ENCODE assay signal across 8 cellular contexts in the genomic region with DNA sequence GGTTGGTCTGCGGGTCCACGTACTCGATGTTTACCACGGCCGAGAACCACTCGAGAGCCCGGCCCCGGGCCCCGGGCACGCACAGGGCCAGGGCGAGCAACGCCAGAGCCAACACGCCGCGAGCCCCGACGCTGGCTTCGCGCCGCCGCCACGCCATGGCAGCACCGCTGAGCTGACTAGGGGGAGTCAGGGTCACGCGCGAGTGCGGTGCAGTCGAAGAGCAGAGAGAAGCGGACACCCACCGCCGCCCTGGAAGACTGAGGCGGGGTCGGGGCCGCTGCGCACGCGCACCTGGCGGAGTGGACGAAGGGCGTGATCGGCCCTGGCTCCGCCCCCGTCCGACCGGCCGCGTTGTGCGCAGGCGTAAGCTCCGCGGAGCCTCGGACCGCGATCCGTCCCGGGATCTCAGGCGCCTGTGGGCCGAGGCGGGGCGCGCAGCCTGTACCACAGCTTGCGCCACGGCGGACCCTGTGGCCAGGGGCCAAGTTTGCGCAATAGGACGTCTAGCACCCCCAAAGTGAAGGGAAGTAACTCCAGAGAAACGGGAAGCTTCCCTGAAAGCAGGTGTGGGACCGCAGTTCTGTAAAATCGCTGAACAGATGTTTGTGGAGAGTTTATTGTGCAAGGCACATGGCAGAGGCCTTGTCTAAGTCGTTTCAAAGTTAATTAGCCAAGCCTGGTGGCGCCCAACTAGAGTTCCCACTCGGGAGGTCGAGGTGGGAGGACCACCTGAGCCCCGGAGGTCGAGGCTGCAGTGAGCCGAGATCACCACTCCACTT. TPM values are rescaled to one million over a fixed set of nuclear protein-coding genes. Genes with fewer than 3 reads are reported as not detected.
DNase-seq lines count a peak whose midpoint lies in the region; ATAC-seq, FAIRE-seq and TF ChIP-seq lines count a peak whose summit lies in the region.

A gene with protein sequence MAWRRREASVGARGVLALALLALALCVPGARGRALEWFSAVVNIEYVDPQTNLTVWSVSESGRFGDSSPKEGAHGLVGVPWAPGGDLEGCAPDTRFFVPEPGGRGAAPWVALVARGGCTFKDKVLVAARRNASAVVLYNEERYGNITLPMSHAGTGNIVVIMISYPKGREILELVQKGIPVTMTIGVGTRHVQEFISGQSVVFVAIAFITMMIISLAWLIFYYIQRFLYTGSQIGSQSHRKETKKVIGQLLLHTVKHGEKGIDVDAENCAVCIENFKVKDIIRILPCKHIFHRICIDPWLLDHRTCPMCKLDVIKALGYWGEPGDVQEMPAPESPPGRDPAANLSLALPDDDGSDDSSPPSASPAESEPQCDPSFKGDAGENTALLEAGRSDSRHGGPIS (minus strand): TSS at position 270 of the 779 bp plus-strand sequence. CDS start 113 bp downstream, at position 157.

- H3F3A ChIP-seq in OCI-LY1 (ENCODE audit: insufficient read depth, low read length) = no peaks in the 10 kb centered on the region

- H3K36me3 ChIP-seq in OCI-LY1 (ENCODE audit: insufficient read depth, low read length) (no peaks in the 10 kb centered on the region), endothelial cell of umbilical vein (ENCODE audit: control insufficient read depth in 2 of 2, extremely low read depth in 1 of 2, insufficient read depth in 2 of 2, low read length in 2 of 2) (no peaks in the 10 kb centered on the region)

- peak within 1 kb of the TSS; percentile 68 for H3K4me2 ChIP-seq in OCI-LY1 (ENCODE audit: low read length)
- H3K4me2 ChIP-seq in endothelial cell of umbilical vein (ENCODE audit: insufficient read depth, low read length) = peak within 1 kb of the TSS; percentile 94

- H3K9me1 ChIP-seq in endothelial cell of umbilical vein (replicated peaks; ENCODE audit: control insufficient read depth, extremely low read depth, insufficient read depth, low read length) = no peaks in the 10 kb centered on the region

- no peaks in the 10 kb centered on the region for H4K20me1 ChIP-seq in OCI-LY1 (ENCODE audit: insufficient read depth, low read length)
- H4K20me1 ChIP-seq in endothelial cell of umbilical vein (replicated peaks; ENCODE audit: control insufficient read depth, extremely low read depth, insufficient read depth, low read length) = peaks cover 3% of the 10 kb centered on the region

- peaks cover 52% of the 10 kb centered on the region for H3K4me1 ChIP-seq in OCI-LY1 (ENCODE audit: insufficient read depth, low read length, severe bottlenecking)
- H3K4me1 ChIP-seq in endothelial cell of umbilical vein (ENCODE audit: control insufficient read depth, extremely low read depth, insufficient read depth, low read length) = peaks cover 23% of the 10 kb centered on the region
- peaks cover 77% of the 10 kb centered on the region for H3K4me1 ChIP-seq in mononuclear cell (ENCODE audit: insufficient read depth, low read length)

- H2AFZ ChIP-seq in OCI-LY1 (ENCODE audit: low read length) (peak within 1 kb of the TSS; percentile 12; the same call in 1 of the 2 replicates), endothelial cell of umbilical vein (ENCODE audit: low read depth, low read length) (peak within 1 kb of the TSS; percentile 98)

- peak within 1 kb of the TSS; percentile 77 for H3K9ac ChIP-seq in OCI-LY1 (ENCODE audit: low read length)
- peak within 1 kb of the TSS; percentile 83 for H3K9ac ChIP-seq in endothelial cell of umbilical vein (replicated peaks; ENCODE audit: extremely low read depth, insufficient read depth, low read length)

- H3K9me2 ChIP-seq in OCI-LY1 (ENCODE audit: low read depth, low read length) = no peaks in the 10 kb centered on the region

- FAIRE-seq in D721Med (lab: Jason Lieb, UNC) (no peak), endothelial cell of umbilical vein (lab: Jason Lieb, UNC) (peak; percentile 95)

- peak; percentile 99 for DNase-seq in D721Med (ENCODE audit: insufficient read length, low spot score)
- DNase-seq in HuH-7 (ENCODE audit: low spot score) = peak; percentile 99
- peak; percentile 92 for DNase-seq in activated CD8-positive, alpha-beta memory T cell treated with anti-CD3 and anti-CD28 coated beads, Interleukin-2, amount 50 U/mL, for 4 hours
- peak; percentile 94 for DNase-seq in endothelial cell of umbilical vein (ENCODE audit: low read depth, low spot score)
- DNase-seq in stimulated activated CD8-positive, alpha-beta memory T cell treated with anti-CD3 and anti-CD28 coated beads, Interleukin-4, amount 100 ng/mL, for 1 hour (ENCODE audit: low read depth in 2 of 2, low spot score in 1 of 2) = peak; percentile 90

- TF ChIP-seq CTCF in D721Med (IDR thresholded peaks at IDR 0.05; ENCODE audit: insufficient read depth, missing control alignments) (no peak), OCI-LY1 (IDR thresholded peaks at IDR 0.05; ENCODE audit: low read length) (no peak), endothelial cell of umbilical vein (IDR thresholded peaks at IDR 0.05; ENCODE audit: extremely low read depth in 1 of 2, insufficient read depth in 1 of 2, low read depth in 1 of 2, low read length in 2 of 2) (no peak)

- POLR2A ChIA-PET in endothelial cell of umbilical vein (lab: Charles Lee) = interaction anchor here (0.5 to 1.2 kb wide), 5 partner anchors 9 to 1063 kb away, joined by 3 to 5 read pairs (median 3); no protein-coding TSS in a partner anchor

- H3K9me3 ChIP-seq in OCI-LY1 (ENCODE audit: low read length) = no peaks in the 10 kb centered on the region
- no peaks in the 10 kb centered on the region for H3K9me3 ChIP-seq in endothelial cell of umbilical vein (replicated peaks; ENCODE audit: control insufficient read depth, insufficient read depth, low read length)
- H3K9me3 ChIP-seq in mononuclear cell (ENCODE audit: low read depth, low read length) = no peaks in the 10 kb centered on the region

- H3K27ac ChIP-seq in OCI-LY1 (ENCODE audit: low read depth, low read length, poor library complexity, severe bottlenecking) (peak within 1 kb of the TSS; percentile 19), endothelial cell of umbilical vein (ENCODE audit: insufficient read depth, low read depth, low read length) (peak within 1 kb of the TSS; percentile 83)

- H3K79me2 ChIP-seq in OCI-LY1 (ENCODE audit: insufficient read depth, low read length) = no peaks in the 10 kb centered on the region
- peaks cover 50% of the 10 kb centered on the region for H3K79me2 ChIP-seq in endothelial cell of umbilical vein (ENCODE audit: control insufficient read depth, insufficient read depth, low read length)

- peak; percentile 95 for TF ChIP-seq POLR2A in endothelial cell of umbilical vein (IDR thresholded peaks at IDR 0.05; ENCODE audit: low read depth, low read length)

- dilution Hi-C loops in endothelial cell of umbilical vein (cut with MboI; ENCODE audit: extremely low pct_ligation_motif_present, low sequenced_read_pairs) = no loop called here

- H3K4me3 ChIP-seq in OCI-LY1 (ENCODE audit: low read depth, low read length, poor library complexity, severe bottlenecking) (peak within 1 kb of the TSS; percentile 75), endothelial cell of umbilical vein (replicated peaks in 1 of 3; ENCODE audit: insufficient read depth in 1 of 3, low read depth in 1 of 3, low read length in 3 of 3) (peak within 1 kb of the TSS; percentile 68 to 84 (median 82)), mononuclear cell (ENCODE audit: low read length) (peak within 1 kb of the TSS; percentile 89)

- TSS peak; percentile 18 for BruUV-seq in endothelial cell of umbilical vein (replicated peaks; lab: Mats Ljungman, UMichigan)

- H3K27me3 ChIP-seq in OCI-LY1 (ENCODE audit: insufficient read depth, low read length) (no peaks in the 10 kb centered on the region), endothelial cell of umbilical vein (ENCODE audit: control insufficient read depth in 2 of 2, insufficient read depth in 2 of 2, low read length in 2 of 2) (no peaks in the 10 kb centered on the region), mononuclear cell (ENCODE audit: insufficient read depth, low read length) (no peaks in the 10 kb centered on the region)

- peak; percentile 63 for ATAC-seq in GM21515 (IDR thresholded peaks at IDR 0.05; ENCODE audit: unreplicated experiment)

- CTCF ChIA-PET in endothelial cell of umbilical vein (lab: Charles Lee) = interaction anchor here (0.5 to 1.7 kb wide), 9 partner anchors 10 to 543 kb away, joined by 3 to 23 read pairs (median 3); no protein-coding TSS in a partner anchor

- intact Hi-C loops in endothelial cell of umbilical vein (cut with micrococcal nuclease) = loop anchor here (1.0 kb wide), 4 partner anchors 13 to 79 kb away; a partner anchor contains a TSS

TF ChIP-seq in endothelial cell of umbilical vein, 7 proteins besides CTCF, POLR2A, EP300 and RAD21:
- TF ChIP-seq MYC (IDR thresholded peaks at IDR 0.05; ENCODE audit: low read depth, low read length) (no peak), JUN (IDR thresholded peaks at IDR 0.05; ENCODE audit: borderline replicate concordance, insufficient read depth, insufficient read length, low read depth) (no peak), GATA2 (IDR thresholded peaks at IDR 0.05; ENCODE audit: insufficient read depth, insufficient read length, low read depth, low read length) (no peak), POLR2AphosphoS5 (IDR thresholded peaks at IDR 0.05; ENCODE audit: insufficient read depth, low read depth, low read length) (peak; percentile 89), FOS (IDR thresholded peaks at IDR 0.05; ENCODE audit: borderline replicate concordance, insufficient read depth, low read length) (no peak)
- TF ChIP-seq, protein P1, sequence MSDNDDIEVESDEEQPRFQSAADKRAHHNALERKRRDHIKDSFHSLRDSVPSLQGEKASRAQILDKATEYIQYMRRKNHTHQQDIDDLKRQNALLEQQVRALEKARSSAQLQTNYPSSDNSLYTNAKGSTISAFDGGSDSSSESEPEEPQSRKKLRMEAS (IDR thresholded peaks at IDR 0.05; ENCODE audit: insufficient read depth, insufficient read length) = no peak
TF ChIP-seq in endothelial cell of umbilical vein: peak in this region for 1.

RNA-seq across cellular contexts. Expression of the gene that starts here (rescaled TPM):
- total RNA-seq in endothelial cell of umbilical vein = 57.6 and 66.6 TPM in 2 replicates
- 28.1 and 31.3 TPM in 2 replicates for polyA plus RNA-seq in endothelial cell of umbilical vein
- 21.3 and 21.8 TPM in 2 replicates for polyA plus RNA-seq in endothelial cell of umbilical vein (2011; cell fraction: cytosol; rRNA removed)
- 60.8 and 88.5 TPM in 2 replicates for polyA plus RNA-seq in endothelial cell of umbilical vein (2011; cell fraction: nucleus; rRNA removed)
- 54.0 and 89.3 TPM in 2 replicates for polyA plus RNA-seq in endothelial cell of umbilical vein (2012)
- 36.7 and 51.1 TPM in 2 replicates for polyA minus RNA-seq in endothelial cell of umbilical vein
- polyA minus RNA-seq in endothelial cell of umbilical vein (2011; cell fraction: cytosol; rRNA and poly(A)+ RNA removed) = 26.3 TPM
- 62.8 and 73.1 TPM in 2 replicates for polyA minus RNA-seq in endothelial cell of umbilical vein (2011; cell fraction: nucleus; rRNA and poly(A)+ RNA removed)
- total RNA-seq in mononuclear cell = 184 TPM

Comparison
In these comparisons a context has a peak if more than half of its experiments do, and no peak if none do; other contexts are left out.
1. Peak in every context shown above with its lines: DNase-seq, ATAC-seq, H3K4me3 ChIP-seq and H3K27ac ChIP-seq.